Comparison of ENCODE assay signal across 14 cellular contexts in the genomic region with DNA sequence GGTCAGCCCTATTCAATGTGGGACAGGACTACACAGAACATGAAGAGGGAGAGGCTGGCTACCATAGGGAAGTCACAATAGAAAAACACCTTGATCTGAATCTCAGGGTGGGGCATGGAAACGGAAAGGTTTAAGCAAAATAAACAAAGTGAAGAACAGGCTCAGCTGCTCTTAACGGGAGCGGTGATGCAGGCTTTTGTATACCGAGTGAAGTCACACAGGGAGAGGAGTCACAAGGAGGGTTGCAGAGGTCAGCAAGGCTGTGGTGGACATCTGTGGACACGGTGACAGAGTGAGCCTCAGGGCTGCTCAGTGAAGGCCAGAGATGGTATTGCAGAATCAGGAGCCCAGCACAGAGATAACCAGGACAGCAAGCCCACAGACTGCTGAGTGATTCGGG. TPM values are rescaled to one million over a fixed set of nuclear protein-coding genes. Genes with fewer than 3 reads are reported as not detected.
DNase-seq lines count a peak whose midpoint lies in the region; ATAC-seq, FAIRE-seq and TF ChIP-seq lines count a peak whose summit lies in the region.
"Had no signal": no experiment of that assay in that cellular context is flagged by ENCODE, and none has a peak within 500 bp of the region (broad histone marks: within the 10 kb centered on the region; RNA-seq: fewer than 3 reads in every experiment).

No MANE protein-coding gene starts in this region.

- H3K4me1 Mint-ChIP-seq in activated naive CD4-positive, alpha-beta T cell treated with anti-CD3 and anti-CD28 coated beads for 36 hours (ENCODE audit: low read depth): peaks cover 95% of the 10 kb centered on the region
- H3K4me1 Mint-ChIP-seq in activated CD4-positive, alpha-beta memory T cell treated with anti-CD3 and anti-CD28 coated beads, Interleukin-2, amount 10 ng/mL, durations not matched to agents 7 days and 5 days: peaks cover 95% of the 10 kb centered on the region

- ATAC-seq in GM19455 (IDR thresholded peaks at IDR 0.05; ENCODE audit: unreplicated experiment) (no peak), GM19023 (IDR thresholded peaks at IDR 0.05; ENCODE audit: unreplicated experiment) (no peak)
- ATAC-seq: Panc1 had no signal

- H3K4me3 Mint-ChIP-seq in activated naive CD4-positive, alpha-beta T cell treated with anti-CD3 and anti-CD28 coated beads for 36 hours: peak overlapping the region; percentile 2
- no peak overlapping the region for H3K4me3 Mint-ChIP-seq in activated CD4-positive, alpha-beta memory T cell treated with anti-CD3 and anti-CD28 coated beads, Interleukin-2, amount 10 ng/mL, durations not matched to agents 7 days and 5 days

- no peaks in the 10 kb centered on the region for H3K9me3 Mint-ChIP-seq in activated naive CD4-positive, alpha-beta T cell treated with anti-CD3 and anti-CD28 coated beads for 36 hours
- H3K9me3 Mint-ChIP-seq in activated CD4-positive, alpha-beta memory T cell treated with anti-CD3 and anti-CD28 coated beads, Interleukin-2, amount 10 ng/mL, durations not matched to agents 7 days and 5 days: peaks cover 10% of the 10 kb centered on the region

- POLR2A ChIA-PET in activated CD4-positive, alpha-beta memory T cell treated with anti-CD3 and anti-CD28 coated beads, Interleukin-2, amount 10 ng/mL, durations not matched to agents 7 days and 5 days (lab: Charles Lee): interaction anchor here (0.9 to 3.6 kb wide), 7 partner anchors 7 to 210 kb away, joined by 4 to 16 read pairs (median 10); a partner anchor contains a TSS

- H3K27me3 Mint-ChIP-seq in activated naive CD4-positive, alpha-beta T cell treated with anti-CD3 and anti-CD28 coated beads for 36 hours (ENCODE audit: low read depth): no peaks in the 10 kb centered on the region
- H3K27me3 Mint-ChIP-seq in activated CD4-positive, alpha-beta memory T cell treated with anti-CD3 and anti-CD28 coated beads, Interleukin-2, amount 10 ng/mL, durations not matched to agents 7 days and 5 days: no peaks in the 10 kb centered on the region

- intact Hi-C loops in activated naive CD4-positive, alpha-beta T cell treated with anti-CD3 and anti-CD28 coated beads for 36 hours (cut with micrococcal nuclease): no loop called here

- CTCF ChIA-PET in activated naive CD4-positive, alpha-beta T cell treated with anti-CD3 and anti-CD28 coated beads for 36 hours (lab: Charles Lee): interaction anchor here (0.9 to 3.9 kb wide), 7 partner anchors 8 to 117 kb away, joined by 3 to 9 read pairs (median 5); no protein-coding TSS in a partner anchor
- CTCF ChIA-PET in activated CD4-positive, alpha-beta memory T cell treated with anti-CD3 and anti-CD28 coated beads, Interleukin-2, amount 10 ng/mL, durations not matched to agents 7 days and 5 days (lab: Charles Lee): interaction anchor here (1.1 to 5.0 kb wide), 3 partner anchors 21 to 100 kb away, joined by 3 to 24 read pairs (median 4); no protein-coding TSS in a partner anchor

- FAIRE-seq in islet of Langerhans (lab: Jason Lieb, UNC): peak; percentile 89
- no peak for FAIRE-seq in D721Med (lab: Jason Lieb, UNC)

- H3K36me3 Mint-ChIP-seq in activated naive CD4-positive, alpha-beta T cell treated with anti-CD3 and anti-CD28 coated beads for 36 hours (ENCODE audit: low read depth): no peaks in the 10 kb centered on the region
- H3K36me3 Mint-ChIP-seq in activated CD4-positive, alpha-beta memory T cell treated with anti-CD3 and anti-CD28 coated beads, Interleukin-2, amount 10 ng/mL, durations not matched to agents 7 days and 5 days (ENCODE audit: low read depth): peaks cover 9% of the 10 kb centered on the region

- no peak for TF ChIP-seq CTCF in D721Med (IDR thresholded peaks at IDR 0.05; ENCODE audit: insufficient read depth, missing control alignments)

- H3K27ac Mint-ChIP-seq in activated naive CD4-positive, alpha-beta T cell treated with anti-CD3 and anti-CD28 coated beads for 36 hours: no peak overlapping the region
- peak overlapping the region; percentile 38 for H3K27ac Mint-ChIP-seq in activated CD4-positive, alpha-beta memory T cell treated with anti-CD3 and anti-CD28 coated beads, Interleukin-2, amount 10 ng/mL, durations not matched to agents 7 days and 5 days

- DNase-seq in activated naive CD4-positive, alpha-beta T cell treated with anti-CD3 and anti-CD28 coated beads for 36 hours: no peak
- DNase-seq in activated naive CD4-positive, alpha-beta T cell treated with Interleukin-2 at 50 U/mL for 16 hours: no peak
- no peak for DNase-seq in activated CD4-positive, alpha-beta memory T cell treated with anti-CD3 and anti-CD28 coated beads, Interleukin-2, amount 10 ng/mL, durations not matched to agents 7 days and 5 days
- no peak for DNase-seq in D721Med (ENCODE audit: insufficient read length, low spot score)
- no peak for DNase-seq in NCI-H187 (lab: John Stamatoyannopoulos, UW)
- DNase-seq: C1 segment of cervical spinal cord; Karpas-422; lower lobe of right lung; stimulated activated CD8-positive, alpha-beta memory T cell treated with anti-CD3 and anti-CD28 coated beads, Interleukin-4, amount 100 ng/mL, for 48 hours; T-helper 9 cell had no signal

RNA-seq across cellular contexts. Expression of a gene that starts 30.6 kb away (rescaled TPM):
- total RNA-seq in activated naive CD4-positive, alpha-beta T cell treated with anti-CD3 and anti-CD28 coated beads for 36 hours: 100 to 1,000 TPM; 156 to 160 TPM
- 100 to 1,000 TPM; 339 to 350 TPM for total RNA-seq in activated CD4-positive, alpha-beta memory T cell treated with anti-CD3 and anti-CD28 coated beads, Interleukin-2, amount 10 ng/mL, durations not matched to agents 7 days and 5 days
